ENCODE assay signal across 1 cellular context in genomic region chr14:104637546-104638003, GRCh38.
A peak's percentile ranks its signal among the peaks of the same experiment; 100 is the strongest.
TF ChIP-seq lines count a peak whose summit lies in the region.

No MANE protein-coding gene starts in this region.

TF ChIP-seq in K562, 482 proteins besides CTCF, POLR2A, EP300 and RAD21:
- TF ChIP-seq RBM39 (optimal IDR thresholded peaks at IDR 0.05; ENCODE audit: low read depth, low read length) (no peak), STAG1 (CRISPR knock-in tag; IDR thresholded peaks at IDR 0.05; ENCODE audit: borderline replicate concordance) (no peak), JUND (IDR thresholded peaks at IDR 0.05; ENCODE audit: borderline replicate concordance, low read depth, low read length) (0 out of 2 replicates have a peak, but pooled peaks have one; percentile 12), JUND (tag; IDR thresholded peaks at IDR 0.05; ENCODE audit: borderline replicate concordance, low read depth, low read length) (no peak), BCOR (IDR thresholded peaks at IDR 0.05) (no peak), FOXK1 (CRISPR knock-in tag; IDR thresholded peaks at IDR 0.05; ENCODE audit: borderline replicate concordance) (no peak), ZNF398 (CRISPR knock-in tag; IDR thresholded peaks at IDR 0.05) (no peak), CBFA2T2 (conservative IDR thresholded peaks at IDR 0.05) (no peak), ZNF445 (CRISPR knock-in tag; IDR thresholded peaks at IDR 0.05; ENCODE audit: low read depth) (no peak), ZNF12 (CRISPR knock-in tag; IDR thresholded peaks at IDR 0.05) (no peak), ARID1B (IDR thresholded peaks at IDR 0.05) (peak; percentile 16; the same call in 1 of the 2 replicates), ASH1L (IDR thresholded peaks at IDR 0.05; ENCODE audit: borderline replicate concordance, low read depth, partially characterized antibody) (no peak), CREB5 (CRISPR knock-in tag; IDR thresholded peaks at IDR 0.05) (no peak), POU5F1 (IDR thresholded peaks at IDR 0.05; ENCODE audit: borderline replicate concordance, low read depth, low read length, partially characterized antibody) (no peak), TBP (optimal IDR thresholded peaks at IDR 0.05; ENCODE audit: low read depth, low read length) (no peak), HDAC2 (IDR thresholded peaks at IDR 0.05) (no peak), FOSL1 (tag; conservative IDR thresholded peaks at IDR 0.05) (peak; percentile 53)
